8 cellular contexts compared by ENCODE assay signal in the genomic region with DNA sequence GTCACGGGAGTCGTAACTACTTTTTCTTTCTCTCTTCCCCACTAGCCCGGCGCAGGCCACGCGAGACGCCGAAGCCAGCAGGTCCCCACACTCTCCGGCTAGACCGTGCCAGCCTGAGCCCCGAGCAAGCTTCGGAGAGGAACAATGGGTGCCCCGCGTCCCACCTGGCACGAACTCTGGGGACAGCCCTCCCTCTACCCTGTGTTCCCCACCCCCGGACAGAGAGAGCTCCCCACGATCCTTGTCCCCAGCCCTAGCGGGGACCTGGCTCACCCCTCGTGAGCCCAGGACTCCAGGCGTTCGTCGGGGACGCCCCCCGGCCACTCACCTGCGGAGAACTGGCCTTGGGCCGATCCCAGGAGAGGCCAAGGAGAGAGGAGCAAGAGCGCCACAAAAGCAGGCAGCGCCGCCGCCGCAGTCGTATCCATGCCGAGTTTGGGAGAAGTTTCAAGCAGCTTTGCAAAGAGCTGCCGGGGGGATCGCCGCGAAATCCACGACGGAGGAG. TPM values are rescaled to one million over a fixed set of nuclear protein-coding genes. Genes with fewer than 3 reads are reported as not detected.
A peak's percentile ranks its signal among the peaks of the same experiment; 100 is the strongest.
DNase-seq lines count a peak whose midpoint lies in the region; ATAC-seq, FAIRE-seq and TF ChIP-seq lines count a peak whose summit lies in the region.

No MANE protein-coding gene starts in this region.

- H4K20me1 ChIP-seq in HepG2 (ENCODE audit: insufficient read depth, low read length): peaks cover 17% of the 10 kb centered on the region

- H3K79me2 ChIP-seq in HepG2 (ENCODE audit: insufficient read depth, low read length): peaks cover 53% of the 10 kb centered on the region

- DNase-seq in AG08396 (ENCODE audit: low spot score): peak; percentile 22
- no peak for DNase-seq in WERI-Rb-1
- no peak for DNase-seq in HepG2 (ENCODE audit: low spot score)
- DNase-seq in stimulated activated CD4-positive, alpha-beta T cell treated with anti-CD3 and anti-CD28 coated beads, Interleukin-4, amount 100 ng/mL, for 48 hours (ENCODE audit: low read depth in 2 of 2): peak; percentile 6 to 19
- no peak for DNase-seq in GM03348 (ENCODE audit: low spot score)

- H3K4me1 ChIP-seq in HepG2 (ENCODE audit: insufficient read depth, low read length): peaks cover 55% of the 10 kb centered on the region

- H3K27ac ChIP-seq in WERI-Rb-1 (peak overlapping the region; percentile 66), cingulate gyrus (ENCODE audit: low read depth, low read length) (peak overlapping the region; percentile 85), HepG2 (ENCODE audit: extremely low read length, insufficient read depth, low read length) (peak overlapping the region; percentile 93)

- TF ChIP-seq POLR2A in HepG2 (IDR thresholded peaks at IDR 0.05; ENCODE audit: insufficient read depth in 1 of 2, low read depth in 2 of 2, low read length in 2 of 2): no peak

- H3K4me3 ChIP-seq in WERI-Rb-1 (ENCODE audit: low read depth, low read length): peak overlapping the region; percentile 95
- H3K4me3 ChIP-seq in HepG2 (replicated peaks in 1 of 3; ENCODE audit: insufficient read depth in 1 of 3, low read depth in 2 of 3, low read length in 3 of 3): peak overlapping the region; percentile 74 to 98 (median 97)

- POLR2A ChIA-PET in HepG2 (lab: Yijun Ruan, JAX): interaction anchor here (0.8 to 6.1 kb wide), 11 partner anchors 9 to 457 kb away, joined by 3 to 134 read pairs (median 6); no protein-coding TSS in a partner anchor

- H3K36me3 ChIP-seq in WERI-Rb-1 (no peaks in the 10 kb centered on the region), HepG2 (replicated peaks in 1 of 2; ENCODE audit: control insufficient read depth in 1 of 2, insufficient read depth in 2 of 2, low read length in 2 of 2) (no peaks in the 10 kb centered on the region; a peak in 1 of 5 replicates)

- TF ChIP-seq EP300 in HepG2 (IDR thresholded peaks at IDR 0.05; ENCODE audit: low read depth in 2 of 2, low read length in 2 of 2) (no peak), HepG2 (CRISPR knock-in tag; IDR thresholded peaks at IDR 0.05; ENCODE audit: borderline replicate concordance) (no peak)

- H3K4me2 ChIP-seq in HepG2 (ENCODE audit: low read depth, low read length): peak overlapping the region; percentile 88

- WGBS in HepG2 (ENCODE audit: low lambda C conversion rate): under 1% methylated on average over 23 of the region's 39 CpGs

- TF ChIP-seq CTCF in WERI-Rb-1 (IDR thresholded peaks at IDR 0.05; ENCODE audit: low read depth, low read length): no peak
- TF ChIP-seq CTCF in HepG2 (CRISPR knock-in tag; IDR thresholded peaks at IDR 0.05): peak; percentile 25

- ATAC-seq in GM19324 (IDR thresholded peaks at IDR 0.05; ENCODE audit: low FRiP score, unreplicated experiment): peak; percentile 30
- peak; percentile 22 for ATAC-seq in HG03342 (IDR thresholded peaks at IDR 0.05; ENCODE audit: unreplicated experiment)
- peak; percentile 56 for ATAC-seq in HepG2

- no peaks in the 10 kb centered on the region for H3K27me3 ChIP-seq in WERI-Rb-1 (ENCODE audit: insufficient read depth, low read depth, severe bottlenecking)
- H3K27me3 ChIP-seq in HepG2 (ENCODE audit: control insufficient read depth in 1 of 2, insufficient read depth in 2 of 2, low read length in 2 of 2): no peaks in the 10 kb centered on the region; a peak in 1 of 5 replicates

- no peak for TF ChIP-seq RAD21 in HepG2 (CRISPR knock-in tag; IDR thresholded peaks at IDR 0.05)

- H3K9me3 ChIP-seq in WERI-Rb-1 (ENCODE audit: severe bottlenecking) (no peaks in the 10 kb centered on the region), HepG2 (ENCODE audit: low read length) (no peaks in the 10 kb centered on the region)

- H3K9ac ChIP-seq in HepG2 (ENCODE audit: insufficient read depth, low read depth, low read length): peak overlapping the region; percentile 95

- CTCF ChIA-PET in HepG2 (lab: Yijun Ruan, JAX; ENCODE audit: low intra/inter-chr PET ratio, low total read pairs): no interaction called here

- no peak for FAIRE-seq in HepG2 (lab: Jason Lieb, UNC)

- in situ Hi-C loops in HepG2 (cut with HindIII; ENCODE audit: extremely low pct_ligation_motif_present, low pct_unique_long_range_greater_than_20kb): no loop called here

- H2AFZ ChIP-seq in HepG2 (ENCODE audit: low read length): no peak overlapping the region

- no TSS peak for BruUV-seq in HepG2 (replicated peaks; lab: Mats Ljungman, UMichigan)

- intact Hi-C loops in HepG2 (cut with micrococcal nuclease; ENCODE audit: unreplicated experiment): loop anchor here (1.0 to 10.0 kb wide), 8 partner anchors 11 to 783 kb away; no protein-coding TSS in a partner anchor

TF ChIP-seq in HepG2, 621 proteins besides CTCF, POLR2A, EP300 and RAD21 (continues in another document):
- 0 out of 2 replicates have a peak, but pooled peaks have one; percentile 78 for TF ChIP-seq ELF4 (CRISPR knock-in tag; IDR thresholded peaks at IDR 0.05; ENCODE audit: borderline replicate concordance)
- 0 out of 2 replicates have a peak, but pooled peaks have one; percentile 25 for TF ChIP-seq PAWR (CRISPR knock-in tag; IDR thresholded peaks at IDR 0.05; ENCODE audit: borderline replicate concordance)
- TF ChIP-seq ZNF274 (CRISPR knock-in tag; IDR thresholded peaks at IDR 0.05): peak; percentile 84; the same call in 1 of the 2 replicates
- TF ChIP-seq SETDB1 (CRISPR knock-in tag; IDR thresholded peaks at IDR 0.05; ENCODE audit: borderline replicate concordance): no peak
- peak; percentile 68; the same call in 1 of the 2 replicates for TF ChIP-seq ZNF510 (CRISPR knock-in tag; IDR thresholded peaks at IDR 0.05; ENCODE audit: low read depth)
- TF ChIP-seq KDM4B (CRISPR knock-in tag; IDR thresholded peaks at IDR 0.05): 0 out of 2 replicates have a peak, but pooled peaks have one; percentile 36
- TF ChIP-seq ZNF598 (CRISPR knock-in tag; IDR thresholded peaks at IDR 0.05; ENCODE audit: borderline replicate concordance): peak; percentile 90
- TF ChIP-seq, protein P1, sequence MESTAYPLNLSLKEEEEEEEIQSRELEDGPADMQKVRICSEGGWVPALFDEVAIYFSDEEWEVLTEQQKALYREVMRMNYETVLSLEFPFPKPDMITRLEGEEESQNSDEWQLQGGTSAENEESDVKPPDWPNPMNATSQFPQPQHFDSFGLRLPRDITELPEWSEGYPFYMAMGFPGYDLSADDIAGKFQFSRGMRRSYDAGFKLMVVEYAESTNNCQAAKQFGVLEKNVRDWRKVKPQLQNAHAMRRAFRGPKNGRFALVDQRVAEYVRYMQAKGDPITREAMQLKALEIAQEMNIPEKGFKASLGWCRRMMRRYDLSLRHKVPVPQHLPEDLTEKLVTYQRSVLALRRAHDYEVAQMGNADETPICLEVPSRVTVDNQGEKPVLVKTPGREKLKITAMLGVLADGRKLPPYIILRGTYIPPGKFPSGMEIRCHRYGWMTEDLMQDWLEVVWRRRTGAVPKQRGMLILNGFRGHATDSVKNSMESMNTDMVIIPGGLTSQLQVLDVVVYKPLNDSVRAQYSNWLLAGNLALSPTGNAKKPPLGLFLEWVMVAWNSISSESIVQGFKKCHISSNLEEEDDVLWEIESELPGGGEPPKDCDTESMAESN (CRISPR knock-in tag; conservative IDR thresholded peaks at IDR 0.05): no peak
- TF ChIP-seq, protein P2, sequence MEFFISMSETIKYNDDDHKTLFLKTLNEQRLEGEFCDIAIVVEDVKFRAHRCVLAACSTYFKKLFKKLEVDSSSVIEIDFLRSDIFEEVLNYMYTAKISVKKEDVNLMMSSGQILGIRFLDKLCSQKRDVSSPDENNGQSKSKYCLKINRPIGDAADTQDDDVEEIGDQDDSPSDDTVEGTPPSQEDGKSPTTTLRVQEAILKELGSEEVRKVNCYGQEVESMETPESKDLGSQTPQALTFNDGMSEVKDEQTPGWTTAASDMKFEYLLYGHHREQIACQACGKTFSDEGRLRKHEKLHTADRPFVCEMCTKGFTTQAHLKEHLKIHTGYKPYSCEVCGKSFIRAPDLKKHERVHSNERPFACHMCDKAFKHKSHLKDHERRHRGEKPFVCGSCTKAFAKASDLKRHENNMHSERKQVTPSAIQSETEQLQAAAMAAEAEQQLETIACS (CRISPR knock-in tag; IDR thresholded peaks at IDR 0.05): no peak
- TF ChIP-seq RFX3 (CRISPR knock-in tag; IDR thresholded peaks at IDR 0.05): no peak
- TF ChIP-seq ZNF775 (CRISPR knock-in tag; IDR thresholded peaks at IDR 0.05; ENCODE audit: borderline replicate concordance): 0 out of 2 replicates have a peak, but pooled peaks have one; percentile 15
- 0 out of 2 replicates have a peak, but pooled peaks have one; percentile 4 for TF ChIP-seq ZNF121 (CRISPR knock-in tag; IDR thresholded peaks at IDR 0.05)

RNA-seq across cellular contexts. Expression of a gene that starts 0.4 kb away (rescaled TPM):
- 52.4 and 98.3 TPM in 2 replicates for total RNA-seq in HepG2 (2016; rRNA removed; fragmentation: Illumina TruSeq; extraction: Trizol)
- 29.7 and 32.9 TPM in 2 replicates for total RNA-seq in HepG2 (2016; cell fraction: cytosol; rRNA removed; fragmentation: Illumina TruSeq; extraction: Trizol; ENCODE audit: low read depth)
- 47.0 and 86.4 TPM in 2 replicates for total RNA-seq in HepG2 (2016; cell fraction: insoluble cytoplasmic fraction; rRNA removed; fragmentation: Illumina TruSeq; extraction: Trizol)
- 36.9 and 39.5 TPM in 2 replicates for total RNA-seq in HepG2 (2016; cell fraction: membrane; rRNA removed; fragmentation: Illumina TruSeq; extraction: Trizol)
- total RNA-seq in HepG2 (2016; cell fraction: nucleus; rRNA removed; fragmentation: Illumina TruSeq; extraction: Trizol): 243 and 259 TPM in 2 replicates
- polyA plus RNA-seq in HepG2 (2011; rRNA removed): 40.0 and 43.6 TPM in 2 replicates
- polyA plus RNA-seq in HepG2 (2011; cell fraction: cytosol; rRNA removed): 26.4 and 36.1 TPM in 2 replicates
- polyA plus RNA-seq in HepG2 (2011; cell fraction: nucleus; rRNA removed): 57.3 and 62.4 TPM in 2 replicates
- 74.2 and 81.5 TPM in 2 replicates for polyA plus RNA-seq in HepG2 (2012)
- polyA plus RNA-seq in HepG2 (2016; cell fraction: cytosol; fragmentation: Illumina TruSeq; extraction: Trizol; ENCODE audit: low read depth): 14.1 and 16.7 TPM in 2 replicates
- 36.4 and 38.2 TPM in 2 replicates for polyA plus RNA-seq in HepG2 (2016; cell fraction: insoluble cytoplasmic fraction; fragmentation: Illumina TruSeq; extraction: Trizol; ENCODE audit: low read depth)
- polyA plus RNA-seq in HepG2 (2016; cell fraction: membrane; fragmentation: Illumina TruSeq; extraction: Trizol; ENCODE audit: low read depth): 17.6 and 19.0 TPM in 2 replicates
- 68.4 and 81.3 TPM in 2 replicates for polyA plus RNA-seq in HepG2 (2016; cell fraction: nucleus; fragmentation: Illumina TruSeq; extraction: Trizol; ENCODE audit: insufficient read depth, low read depth)
- polyA minus RNA-seq in HepG2 (2011; rRNA and poly(A)+ RNA removed; ENCODE audit: low replicate concordance): 19.5 and 154 TPM in 2 replicates
- polyA minus RNA-seq in HepG2 (2011; cell fraction: cytosol; rRNA and poly(A)+ RNA removed): 69.6 and 97.5 TPM in 2 replicates
- polyA minus RNA-seq in HepG2 (2011; cell fraction: nucleus; rRNA and poly(A)+ RNA removed): 726 and 816 TPM in 2 replicates

Comparison
In these comparisons a context has a peak if more than half of its experiments do, and no peak if none do; other contexts are left out.
1. DNase-seq: peak in AG08396 (single experiment) and stimulated activated CD4-positive, alpha-beta T cell treated with anti-CD3 and anti-CD28 coated beads, Interleukin-4, amount 100 ng/mL, for 48 hours (2 of 2); none in WERI-Rb-1 (single experiment), HepG2 (single experiment) and GM03348 (single experiment).
2. Peak in every context shown above with its lines, with median percentiles within 50 percentile points of each other: ATAC-seq and H3K27ac ChIP-seq.